ENCODE assay signal across 1 cellular context in genomic region chr21:45362748-45363145, GRCh38.
TF ChIP-seq lines count a peak whose summit lies in the region.

No MANE protein-coding gene starts in this region.

TF ChIP-seq in Ishikawa, 13 proteins besides CTCF, POLR2A, EP300 and RAD21 (continued from another document):
- TF ChIP-seq REST (IDR thresholded peaks at IDR 0.05; ENCODE audit: low read depth) = 0 out of 2 replicates have a peak, but pooled peaks have one; percentile 7
